ENCODE assay signal across 18 cellular contexts in genomic region chr2:220163486-220163885, GRCh38.
"Had no signal": no experiment of that assay in that cellular context is flagged by ENCODE, and none has a peak within 500 bp of the region (broad histone marks: within the 10 kb centered on the region; RNA-seq: fewer than 3 reads in every experiment).

No MANE protein-coding gene starts in this region.

- H3K36me3 Mint-ChIP-seq: stimulated activated effector memory CD8-positive, alpha-beta T cell treated with anti-CD3 and anti-CD28 coated beads, Interleukin-12 subunit alpha, Interleukin-12 subunit beta, amount 100 ng/mL, for 72 hours had no signal

- H2AFZ ChIP-seq: parathyroid adenoma had no signal

- H3K9ac ChIP-seq: parathyroid adenoma had no signal

- H3K4me1 Mint-ChIP-seq: activated CD4-positive, alpha-beta T cell treated with anti-CD3 and anti-CD28 coated beads, Interleukin-2, amount 10 ng/mL, durations not matched to agents 7 days and 5 days; mesothelial cell of epicardium; nephron; stimulated activated effector memory CD8-positive, alpha-beta T cell treated with anti-CD3 and anti-CD28 coated beads, Interleukin-12 subunit alpha, Interleukin-12 subunit beta, amount 100 ng/mL, for 72 hours had no signal

- H3K27ac ChIP-seq: coronary artery, lower lobe of right lung, parathyroid adenoma, stomach, thoracic aorta, upper lobe of left lung had no signal

- DNase-seq: activated CD4-positive, alpha-beta T cell treated with anti-CD3 and anti-CD28 coated beads, Interleukin-2, amount 10 ng/mL, durations not matched to agents 7 days and 5 days; activated CD8-positive, alpha-beta T cell treated with anti-CD3 and anti-CD28 coated beads, Interleukin-2, amount 10 ng/mL, durations not matched to agents 7 days and 5 days; activated naive CD4-positive, alpha-beta T cell treated with anti-CD3 and anti-CD28 coated beads for 36 hours; activated T-cell treated with anti-CD3 and anti-CD28 coated beads, Interleukin-2, amount 50 U/mL, for 24 hours; anterior cingulate cortex; left colon; lower lobe of right lung; stimulated activated CD4-positive, alpha-beta T cell treated with anti-CD3 and anti-CD28 coated beads, Interleukin-4, amount 100 ng/mL, for 24 hours; stomach; upper lobe of left lung had no signal

- H3K27me3 ChIP-seq: stomach, upper lobe of left lung had no signal

- H3K27me3 Mint-ChIP-seq: activated CD4-positive, alpha-beta T cell treated with anti-CD3 and anti-CD28 coated beads, Interleukin-2, amount 10 ng/mL, durations not matched to agents 7 days and 5 days; activated T-cell treated with anti-CD3 and anti-CD28 coated beads, Interleukin-2, amount 50 U/mL, for 24 hours had no signal

- H3K79me2 ChIP-seq: parathyroid adenoma had no signal

- H3K9me3 ChIP-seq: lower lobe of right lung, thoracic aorta, upper lobe of left lung had no signal

- H3K9me3 Mint-ChIP-seq: activated CD4-positive, alpha-beta T cell treated with anti-CD3 and anti-CD28 coated beads, Interleukin-2, amount 10 ng/mL, durations not matched to agents 7 days and 5 days; activated naive CD4-positive, alpha-beta T cell treated with anti-CD3 and anti-CD28 coated beads for 36 hours; stimulated activated effector memory CD8-positive, alpha-beta T cell treated with anti-CD3 and anti-CD28 coated beads, Interleukin-12 subunit alpha, Interleukin-12 subunit beta, amount 100 ng/mL, for 72 hours; T-helper 2 cell treated with Interferon-gamma antibody and Interleukin-4, amounts not matched to agents 5 μg/mL and 100 μg/mL, for 36 hours had no signal

- H3K4me3 Mint-ChIP-seq: activated CD4-positive, alpha-beta T cell treated with anti-CD3 and anti-CD28 coated beads, Interleukin-2, amount 10 ng/mL, durations not matched to agents 7 days and 5 days; activated CD8-positive, alpha-beta T cell treated with anti-CD3 and anti-CD28 coated beads, Interleukin-2, amount 10 ng/mL, durations not matched to agents 7 days and 5 days; activated naive CD4-positive, alpha-beta T cell treated with anti-CD3 and anti-CD28 coated beads for 36 hours; activated T-cell treated with anti-CD3 and anti-CD28 coated beads, Interleukin-2, amount 50 U/mL, for 24 hours; mesothelial cell of epicardium; nephron; stimulated activated effector memory CD8-positive, alpha-beta T cell treated with anti-CD3 and anti-CD28 coated beads, Interleukin-12 subunit alpha, Interleukin-12 subunit beta, amount 100 ng/mL, for 72 hours; T-helper 2 cell treated with Interferon-gamma antibody and Interleukin-4, amounts not matched to agents 5 μg/mL and 100 μg/mL, for 36 hours had no signal

- ATAC-seq: activated CD8-positive, alpha-beta T cell treated with anti-CD3 and anti-CD28 coated beads, Interleukin-2, amount 10 ng/mL, durations not matched to agents 7 days and 5 days; left colon; lower lobe of right lung; sciatic nerve; stimulated activated effector memory CD8-positive, alpha-beta T cell treated with anti-CD3 and anti-CD28 coated beads, Interleukin-12 subunit alpha, Interleukin-12 subunit beta, amount 100 ng/mL, for 72 hours had no signal

- H3K4me1 ChIP-seq: lower lobe of right lung, parathyroid adenoma, stomach, upper lobe of left lung had no signal

- H3K36me3 ChIP-seq: lower lobe of right lung, stomach, thoracic aorta, upper lobe of left lung had no signal

- H3K4me3 ChIP-seq: coronary artery, lower lobe of right lung, stomach, thoracic aorta, upper lobe of left lung had no signal
